In genomic region chr9:125126019-125126746, GRCh38 we compare ENCODE assay signal across 8 cellular contexts. TPM values are rescaled to one million over a fixed set of nuclear protein-coding genes. Genes with fewer than 3 reads are reported as not detected.
A peak's percentile ranks its signal among the peaks of the same experiment; 100 is the strongest.
DNase-seq lines count a peak whose midpoint lies in the region; ATAC-seq, FAIRE-seq and TF ChIP-seq lines count a peak whose summit lies in the region.

No MANE protein-coding gene starts in this region.

- no peak for TF ChIP-seq POLR2A in thyroid gland (IDR thresholded peaks at IDR 0.05)

- no peaks in the 10 kb centered on the region for H3K27me3 Mint-ChIP-seq in activated T-helper 1 cell treated with anti-CD3 and anti-CD28 coated beads, Interleukin-12 subunit alpha, Interleukin-12 subunit beta, Interleukin-2, Interleukin-4 antibody, amounts not matched to agents 30 ng/mL and 10 ng/mL and 1 ng/mL, durations not matched to agents 14 hours and 24 hours and 36 hours (ENCODE audit: insufficient read depth)

- H3K36me3 Mint-ChIP-seq in activated T-helper 1 cell treated with anti-CD3 and anti-CD28 coated beads, Interleukin-12 subunit alpha, Interleukin-12 subunit beta, Interleukin-2, Interleukin-4 antibody, amounts not matched to agents 30 ng/mL and 10 ng/mL and 1 ng/mL, durations not matched to agents 14 hours and 24 hours and 36 hours (ENCODE audit: low read depth) = peaks cover 12% of the 10 kb centered on the region

- 92 to 95% methylated on average over 2 of the region's 2 CpGs for WGBS in pancreas, 2 donors
- WGBS in thyroid gland, 2 donors = 54 to 80% methylated on average over 2 of the region's 2 CpGs

- peak overlapping the region; percentile 98 for H3K27ac Mint-ChIP-seq in activated T-helper 1 cell treated with anti-CD3 and anti-CD28 coated beads, Interleukin-12 subunit alpha, Interleukin-12 subunit beta, Interleukin-2, Interleukin-4 antibody, amounts not matched to agents 30 ng/mL and 10 ng/mL and 1 ng/mL, durations not matched to agents 14 hours and 24 hours and 36 hours

- H3K4me1 Mint-ChIP-seq in activated T-helper 1 cell treated with anti-CD3 and anti-CD28 coated beads, Interleukin-12 subunit alpha, Interleukin-12 subunit beta, Interleukin-2, Interleukin-4 antibody, amounts not matched to agents 30 ng/mL and 10 ng/mL and 1 ng/mL, durations not matched to agents 14 hours and 24 hours and 36 hours (ENCODE audit: low read depth) = peaks cover 36% of the 10 kb centered on the region

- no peak for TF ChIP-seq CTCF in fibroblast of pulmonary artery (IDR thresholded peaks at IDR 0.05; ENCODE audit: low read length, missing control alignments)
- TF ChIP-seq CTCF in pancreas (IDR thresholded peaks at IDR 0.05) = no peak
- TF ChIP-seq CTCF in thyroid gland (IDR thresholded peaks at IDR 0.05) = no peak

- H3K27ac ChIP-seq in pancreas (no peak overlapping the region), thyroid gland (peak overlapping the region; percentile 13 to 72 (median 61))

- H3K27me3 ChIP-seq in pancreas (no peaks in the 10 kb centered on the region), thyroid gland (no peaks in the 10 kb centered on the region)

- no peak overlapping the region for H3K4me3 ChIP-seq in fibroblast of pulmonary artery (replicated peaks; ENCODE audit: low read depth, low read length)
- H3K4me3 ChIP-seq in pancreas = no peak overlapping the region
- H3K4me3 ChIP-seq in thyroid gland (replicated peaks in 1 of 3) = no peak overlapping the region

- no peaks in the 10 kb centered on the region for H3K9me3 ChIP-seq in pancreas
- no peaks in the 10 kb centered on the region for H3K9me3 ChIP-seq in thyroid gland

- no peaks in the 10 kb centered on the region for H3K9me3 Mint-ChIP-seq in activated T-helper 1 cell treated with anti-CD3 and anti-CD28 coated beads, Interleukin-12 subunit alpha, Interleukin-12 subunit beta, Interleukin-2, Interleukin-4 antibody, amounts not matched to agents 30 ng/mL and 10 ng/mL and 1 ng/mL, durations not matched to agents 14 hours and 24 hours and 36 hours

- H3K4me1 ChIP-seq in pancreas = peaks cover 0 to under 1% (median 0%) of the 10 kb centered on the region in 3 donors
- H3K4me1 ChIP-seq in thyroid gland = peaks cover 9 to 23% of the 10 kb centered on the region in 2 donors

- ATAC-seq in HG02973 (IDR thresholded peaks at IDR 0.05; ENCODE audit: unreplicated experiment) = peak; percentile 91
- ATAC-seq in pancreas = peak; percentile 17 to 92 (median 82)

- intact Hi-C loops in activated T-helper 1 cell treated with anti-CD3 and anti-CD28 coated beads, Interleukin-12 subunit alpha, Interleukin-12 subunit beta, Interleukin-2, Interleukin-4 antibody, amounts not matched to agents 30 ng/mL and 10 ng/mL and 1 ng/mL, durations not matched to agents 14 hours and 24 hours and 36 hours (cut with micrococcal nuclease) = loop anchor here (1.0 to 5.0 kb wide), 3 partner anchors 8 to 184 kb away; partner anchors contain the start of genes GOLGA1 and SCAI
- intact Hi-C loops in pancreas (cut with DNase I) (loop anchor here in 1 of 3 donors (10.0 kb wide), 1 partner anchor 59 kb away; the partner anchor contains the start of gene PPP6C), thyroid gland (cut with DNase I) (no loop called here)

- peak overlapping the region; percentile 62 for H3K4me3 Mint-ChIP-seq in activated T-helper 1 cell treated with anti-CD3 and anti-CD28 coated beads, Interleukin-12 subunit alpha, Interleukin-12 subunit beta, Interleukin-2, Interleukin-4 antibody, amounts not matched to agents 30 ng/mL and 10 ng/mL and 1 ng/mL, durations not matched to agents 14 hours and 24 hours and 36 hours

- FAIRE-seq in GM18507 (lab: Jason Lieb, UNC) (peak; percentile 79), RCC 7860 (lab: Jason Lieb, UNC) (peak; percentile 95), pancreas (lab: Jason Lieb, UNC) (no peak)

- DNase-seq in GM18507 (ENCODE audit: extremely low spot score, insufficient read length, low read depth) = peak; percentile 50
- DNase-seq in RCC 7860 (ENCODE audit: low spot score) = peak; percentile 97
- peak; percentile 77 for DNase-seq in activated T-helper 1 cell treated with anti-CD3 and anti-CD28 coated beads, Interleukin-12 subunit alpha, Interleukin-12 subunit beta, Interleukin-2, Interleukin-4 antibody, amounts not matched to agents 30 ng/mL and 10 ng/mL and 1 ng/mL, durations not matched to agents 14 hours and 24 hours and 36 hours (ENCODE audit: low spot score)
- peak; percentile 98 for DNase-seq in fibroblast of pulmonary artery (ENCODE audit: low read depth)
- DNase-seq in pancreas = peak in 4 of 6 donors; percentile 14 to 61 (median 32)
- DNase-seq in thyroid gland = peak; percentile 67 to 72
- no peak for DNase-seq in HuH-7 (ENCODE audit: low spot score)

- no peaks in the 10 kb centered on the region for H3K36me3 ChIP-seq in pancreas
- no peaks in the 10 kb centered on the region for H3K36me3 ChIP-seq in thyroid gland

RNA-seq across cellular contexts. Expression of gene SCAI, which starts 17.1 kb away (rescaled TPM):
- total RNA-seq in activated T-helper 1 cell treated with anti-CD3 and anti-CD28 coated beads, Interleukin-12 subunit alpha, Interleukin-12 subunit beta, Interleukin-2, Interleukin-4 antibody, amounts not matched to agents 30 ng/mL and 10 ng/mL and 1 ng/mL, durations not matched to agents 14 hours and 24 hours and 36 hours = 10.0 and 11.7 TPM in 2 replicates
- total RNA-seq in pancreas (1 to 10 TPM; 2.7 to 6.8 (median 3.6) TPM), thyroid gland (10 to 100 TPM; 10.4 to 13.4 (median 12.5) TPM)
- 1 to 10 TPM; 1.6 TPM for polyA plus RNA-seq in pancreas

Comparison
In these comparisons a context has a peak if more than half of its experiments do, and no peak if none do; other contexts are left out.
1. H3K27ac ChIP-seq: peak in thyroid gland (3 of 3); none in pancreas (0 of 4).